In the genomic region with DNA sequence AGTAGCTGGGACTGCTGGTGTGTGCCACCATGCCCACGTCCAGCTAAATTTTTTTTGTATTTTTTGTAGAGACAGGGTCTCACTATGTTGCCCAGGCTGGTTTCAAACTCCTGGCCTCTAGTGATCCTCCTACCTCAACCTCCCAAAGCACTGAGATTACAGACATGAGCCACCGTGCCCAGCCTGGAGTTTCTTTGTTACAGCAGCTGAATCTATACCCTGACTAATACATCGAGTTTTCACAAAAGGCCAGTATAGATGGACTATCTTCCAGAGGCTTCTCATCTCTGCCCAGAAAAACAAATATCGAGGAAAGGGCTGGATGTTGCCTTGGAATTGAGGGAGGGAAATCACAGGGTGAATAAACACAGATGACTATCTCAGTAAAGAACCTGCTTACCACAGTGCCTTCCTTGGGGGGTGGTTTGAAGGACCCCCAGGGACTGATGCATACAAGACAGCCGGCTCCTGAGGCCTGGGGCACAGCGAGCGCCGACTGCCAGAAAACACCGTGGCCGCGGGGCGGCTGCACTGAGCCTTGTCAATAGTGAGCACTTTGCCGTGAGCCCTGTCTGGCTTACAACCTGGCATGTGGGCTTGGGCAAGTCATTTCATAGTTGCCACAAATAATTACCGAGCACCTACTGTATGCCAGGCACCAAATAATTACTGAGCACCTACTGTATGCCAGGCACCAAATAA, we compare ENCODE assay signal across 1 cellular context.
TF ChIP-seq lines count a peak whose summit lies in the region.

No MANE protein-coding gene starts in this region.

TF ChIP-seq in HepG2, 621 proteins besides CTCF, POLR2A, EP300 and RAD21:
- TF ChIP-seq RCOR2 (CRISPR knock-in tag; IDR thresholded peaks at IDR 0.05) (no peak), ZNF12 (CRISPR knock-in tag; IDR thresholded peaks at IDR 0.05) (peak; percentile 89; the same call in 1 of the 2 replicates)
